ENCODE assay signal across 9 cellular contexts in the genomic region with DNA sequence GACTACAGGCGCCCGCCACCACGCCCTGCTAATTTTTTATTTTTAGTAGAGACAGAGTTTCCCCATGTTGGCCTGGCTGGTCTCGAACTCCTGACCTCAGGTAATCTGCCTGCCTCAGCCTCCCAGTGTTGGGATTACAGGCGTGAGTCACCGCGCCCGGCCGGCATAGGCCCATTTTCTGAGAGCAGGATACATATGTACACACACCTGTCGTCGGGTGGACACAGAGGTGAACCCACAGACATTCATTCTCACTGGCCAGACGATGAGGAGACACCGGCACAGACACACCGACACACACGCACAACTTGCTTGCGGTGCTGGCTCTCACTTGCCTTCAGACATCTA. TPM values are rescaled to one million over a fixed set of nuclear protein-coding genes. Genes with fewer than 3 reads are reported as not detected.
DNase-seq lines count a peak whose midpoint lies in the region; ATAC-seq and TF ChIP-seq lines count a peak whose summit lies in the region.
"Had no signal": no experiment of that assay in that cellular context is flagged by ENCODE, and none has a peak within 500 bp of the region (broad histone marks: within the 10 kb centered on the region; RNA-seq: fewer than 3 reads in every experiment).

No MANE protein-coding gene starts in this region.

- H3K4me3 ChIP-seq in right cardiac atrium (ENCODE audit: low read length) (no peak overlapping the region), mucosa of rectum (ENCODE audit: low read length in 2 of 2) (peak overlapping the region; percentile 54 to 61), lower leg skin (ENCODE audit: low read depth, poor library complexity, severe bottlenecking) (no peak overlapping the region)

- 75% methylated on average over 16 of the region's 16 CpGs for WGBS in right cardiac atrium
- 72 to 75% methylated on average over 16 of the region's 16 CpGs for WGBS in lower leg skin, 2 donors

- H3K27me3 Mint-ChIP-seq in effector memory CD8-positive, alpha-beta T cell: peaks cover 24 to 34% of the 10 kb centered on the region in 2 donors

- no peak overlapping the region for H3K27ac ChIP-seq in right cardiac atrium (ENCODE audit: low read length)
- H3K27ac ChIP-seq in mucosa of rectum (ENCODE audit: low read depth in 2 of 2, low read length in 2 of 2): no peak overlapping the region

- no peak for TF ChIP-seq POLR2A in lower leg skin (IDR thresholded peaks at IDR 0.05)

- peak; percentile 14 for ATAC-seq in Right ventricle myocardium inferior
- no peak for ATAC-seq in right cardiac atrium
- ATAC-seq in effector memory CD8-positive, alpha-beta T cell (replicated peaks): no peak
- ATAC-seq in HG03378 (IDR thresholded peaks at IDR 0.05; ENCODE audit: unreplicated experiment): no peak
- no peak for ATAC-seq in GM18909 (IDR thresholded peaks at IDR 0.05; ENCODE audit: poor library complexity, unreplicated experiment)

- peak overlapping the region in 1 of 2 donors; percentile 56 for H3K9ac ChIP-seq in mucosa of rectum (ENCODE audit: low read depth in 1 of 2, low read length in 2 of 2)

- H3K4me1 Mint-ChIP-seq in effector memory CD8-positive, alpha-beta T cell (ENCODE audit: low read depth in 2 of 2): peaks cover 0 to 4% of the 10 kb centered on the region in 2 donors

- no peaks in the 10 kb centered on the region for H3K36me3 Mint-ChIP-seq in effector memory CD8-positive, alpha-beta T cell (ENCODE audit: insufficient read depth)

- H3K27ac Mint-ChIP-seq in effector memory CD8-positive, alpha-beta T cell: no peak overlapping the region
- H3K27ac Mint-ChIP-seq: activated naive CD4-positive, alpha-beta T cell treated with anti-CD3 and anti-CD28 coated beads, Interleukin-2, amount 50 U/mL, for 72 hours had no signal

- intact Hi-C loops in Right ventricle myocardium inferior (cut with DNase I) (no loop called here), right cardiac atrium (cut with DNase I) (no loop called here), lower leg skin (cut with DNase I; ENCODE audit: low total_unique reads) (no loop called here)

- peak overlapping the region; percentile 49 to 54 for H3K4me3 Mint-ChIP-seq in effector memory CD8-positive, alpha-beta T cell

- H3K9me3 Mint-ChIP-seq in effector memory CD8-positive, alpha-beta T cell: no peaks in the 10 kb centered on the region
- H3K9me3 Mint-ChIP-seq: activated naive CD4-positive, alpha-beta T cell treated with anti-CD3 and anti-CD28 coated beads, Interleukin-2, amount 50 U/mL, for 72 hours had no signal

- TF ChIP-seq CTCF in lower leg skin (IDR thresholded peaks at IDR 0.05): no peak

- DNase-seq in Right ventricle myocardium inferior (ENCODE audit: missing footprints) (no peak), right cardiac atrium (no peak), NCI-H345 treated with DMSO at 0.1 percent for 48 hours (lab: John Stamatoyannopoulos, UW; ENCODE audit: unreplicated experiment) (no peak), lower leg skin (ENCODE audit: low spot score in 2 of 2) (no peak)
- DNase-seq in effector memory CD8-positive, alpha-beta T cell: no peak

- H3K9me3 ChIP-seq in right cardiac atrium (ENCODE audit: control insufficient read depth, low read length) (no peaks in the 10 kb centered on the region), mucosa of rectum (ENCODE audit: control insufficient read depth in 2 of 2, low read length in 2 of 2) (no peaks in the 10 kb centered on the region)

- H3K36me3 ChIP-seq in mucosa of rectum (ENCODE audit: control insufficient read depth in 2 of 2, insufficient read depth in 2 of 2, low read length in 2 of 2): no peaks in the 10 kb centered on the region

- H3K4me1 ChIP-seq in right cardiac atrium (ENCODE audit: control insufficient read depth, insufficient read depth, low read length): no peaks in the 10 kb centered on the region
- H3K4me1 ChIP-seq in mucosa of rectum (ENCODE audit: control insufficient read depth in 2 of 2, insufficient read depth in 2 of 2, low read length in 2 of 2): peaks cover 4 to 5% of the 10 kb centered on the region in 2 donors

- H3K27me3 ChIP-seq in right cardiac atrium (ENCODE audit: control insufficient read depth, insufficient read depth) (no peaks in the 10 kb centered on the region), mucosa of rectum (ENCODE audit: control insufficient read depth in 2 of 2, insufficient read depth in 2 of 2, low read length in 2 of 2) (peaks cover 0 to 5% of the 10 kb centered on the region in 2 donors)

RNA-seq across cellular contexts. Expression of a gene that starts 0.7 kb away (rescaled TPM):
- total RNA-seq in Right ventricle myocardium inferior (0.43 TPM), right cardiac atrium (under 1 TPM; 0.28 to 0.79 (median 0.54) TPM), lower leg skin (1 to 10 TPM in 2 of 4 donors, under 1 TPM in 2; 0.54 to 2.7 (median 1.2) TPM)
- polyA plus RNA-seq in right cardiac atrium: 0.34 TPM

RNA-seq across cellular contexts. Expression of a gene that starts 34.1 kb away (rescaled TPM):
- total RNA-seq in Right ventricle myocardium inferior: 2.8 TPM
- total RNA-seq in right cardiac atrium: 1 to 10 TPM; 5.1 to 8.8 (median 5.7) TPM
- polyA plus RNA-seq in right cardiac atrium: 6.4 TPM
- total RNA-seq in lower leg skin: 1 to 10 TPM; 1.0 to 4.0 (median 2.4) TPM

RNA-seq across cellular contexts. Expression of a gene that starts 35.2 kb away (rescaled TPM):
- total RNA-seq in Right ventricle myocardium inferior (1.0 TPM), right cardiac atrium (under 1 TPM in 3 of 4 donors, not detected in 1; 0.44 to 0.74 (median 0.47) TPM), lower leg skin (1 to 10 TPM in 1 of 4 donors, not detected in 3; 2.4 TPM)
- polyA plus RNA-seq in right cardiac atrium: 1.1 TPM

RNA-seq across cellular contexts. Expression of a gene that starts 42.2 kb away (rescaled TPM):
- 6.4 TPM for total RNA-seq in Right ventricle myocardium inferior
- total RNA-seq in right cardiac atrium: 10 to 100 TPM in 1 of 4 donors, 1 to 10 TPM in 3; 6.0 to 11.4 (median 8.2) TPM
- polyA plus RNA-seq in right cardiac atrium: 11.0 TPM
- 10 to 100 TPM; 39.7 to 80.9 (median 44.9) TPM for total RNA-seq in lower leg skin

RNA-seq across cellular contexts. Expression of a gene that starts 54.4 kb away (rescaled TPM):
- total RNA-seq in Right ventricle myocardium inferior (not detected), right cardiac atrium (under 1 TPM; 0.14 to 0.28 (median 0.22) TPM), lower leg skin (under 1 TPM in 1 of 4 donors, not detected in 3; 0.23 TPM)
- 0.18 TPM for polyA plus RNA-seq in right cardiac atrium

Comparison
In these comparisons a context has a peak if more than half of its experiments do, and no peak if none do; other contexts are left out.
1. H3K4me3 ChIP-seq: peak in mucosa of rectum (2 of 2); none in right cardiac atrium (single experiment) and lower leg skin (single experiment).